8 cellular contexts compared by ENCODE assay signal in genomic region chr5:122195784-122196394, GRCh38.
DNase-seq lines count a peak whose midpoint lies in the region; ATAC-seq, FAIRE-seq and TF ChIP-seq lines count a peak whose summit lies in the region.

No MANE protein-coding gene starts in this region.

- H3K9me3 ChIP-seq in ovary, result no peaks in the 10 kb centered on the region

- ATAC-seq in esophagus mucosa (peak; percentile 73), HG03159 (IDR thresholded peaks at IDR 0.05; ENCODE audit: unreplicated experiment) (no peak), GM18861 (IDR thresholded peaks at IDR 0.05; ENCODE audit: unreplicated experiment) (no peak), HG02571 (IDR thresholded peaks at IDR 0.05; ENCODE audit: unreplicated experiment) (no peak)

- no peaks in the 10 kb centered on the region for H3K4me1 ChIP-seq in ovary (ENCODE audit: insufficient read depth)

- H3K27me3 ChIP-seq in ovary, result no peaks in the 10 kb centered on the region

- peak; percentile 66 for DNase-seq in DMS53 treated with DMSO at 0.1 percent for 48 hours (lab: John Stamatoyannopoulos, UW; ENCODE audit: unreplicated experiment)
- DNase-seq in RCC 7860 (ENCODE audit: low spot score), result peak; percentile 52
- peak in 1 of 5 donors; percentile 65 for DNase-seq in ovary

- FAIRE-seq in RCC 7860 (lab: Jason Lieb, UNC), result peak; percentile 71

- TF ChIP-seq CTCF in LNCAP (IDR thresholded peaks at IDR 0.05) (peak; percentile 73), ovary (IDR thresholded peaks at IDR 0.05) (peak; percentile 52 to 80 (median 73))

- intact Hi-C loops in ovary (cut with DNase I), result loop anchor here (5.0 to 10.0 kb wide), 6 partner anchors 116 to 1169 kb away; partner anchors contain the start of gene SNCAIP (in 1 of the 4)

- no peak overlapping the region for H3K4me3 ChIP-seq in ovary

- H3K27ac ChIP-seq in ovary, result no peak overlapping the region

- H3K36me3 ChIP-seq in ovary, result no peaks in the 10 kb centered on the region

- TF ChIP-seq POLR2A in ovary (IDR thresholded peaks at IDR 0.05), result no peak

- TF ChIP-seq EP300 in ovary (IDR thresholded peaks at IDR 0.05), result no peak

- 22 to 27% (median 25%) methylated on average over 3 of the region's 3 CpGs for WGBS in ovary, 3 donors
